1 cellular context compared by ENCODE assay signal in the genomic region with DNA sequence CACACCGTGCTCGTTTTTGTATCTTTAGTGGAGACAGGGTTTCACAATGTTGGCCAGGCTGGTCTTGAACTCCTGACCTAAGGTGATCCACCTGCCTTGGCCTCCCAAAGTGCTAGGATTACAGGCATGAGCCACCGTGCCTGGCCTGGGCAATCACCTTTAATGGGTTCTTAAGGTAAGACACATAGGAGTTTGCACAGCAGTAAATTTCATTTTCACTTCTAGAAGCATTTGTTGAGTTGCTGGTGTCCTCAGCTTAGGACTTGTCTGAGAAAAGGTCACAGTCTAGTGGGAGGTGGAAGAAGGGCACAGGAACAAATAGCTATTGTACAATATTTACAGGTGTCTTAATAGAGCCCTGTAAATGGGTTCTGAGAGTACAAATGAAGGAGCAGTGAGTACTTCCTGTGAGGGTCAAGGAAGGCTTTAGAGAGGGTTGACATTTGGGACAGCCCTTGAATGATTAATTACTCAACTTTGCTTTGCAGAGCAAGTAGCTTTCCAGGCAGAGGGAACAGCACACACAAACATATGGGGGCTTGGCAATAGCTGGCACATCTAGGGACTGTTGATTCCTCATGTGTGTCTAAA.
TF ChIP-seq lines count a peak whose summit lies in the region.

No MANE protein-coding gene starts in this region.

TF ChIP-seq in K562, 482 proteins besides CTCF, POLR2A, EP300 and RAD21 (continued from another document):
- TF ChIP-seq, protein P1, sequence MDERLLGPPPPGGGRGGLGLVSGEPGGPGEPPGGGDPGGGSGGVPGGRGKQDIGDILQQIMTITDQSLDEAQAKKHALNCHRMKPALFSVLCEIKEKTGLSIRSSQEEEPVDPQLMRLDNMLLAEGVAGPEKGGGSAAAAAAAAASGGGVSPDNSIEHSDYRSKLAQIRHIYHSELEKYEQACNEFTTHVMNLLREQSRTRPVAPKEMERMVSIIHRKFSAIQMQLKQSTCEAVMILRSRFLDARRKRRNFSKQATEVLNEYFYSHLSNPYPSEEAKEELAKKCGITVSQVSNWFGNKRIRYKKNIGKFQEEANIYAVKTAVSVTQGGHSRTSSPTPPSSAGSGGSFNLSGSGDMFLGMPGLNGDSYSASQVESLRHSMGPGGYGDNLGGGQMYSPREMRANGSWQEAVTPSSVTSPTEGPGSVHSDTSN (CRISPR knock-in tag; IDR thresholded peaks at IDR 0.05; ENCODE audit: low read depth) = no peak
- TF ChIP-seq, protein P1 (tag; conservative IDR thresholded peaks at IDR 0.05; ENCODE audit: low read depth) = peak; percentile 85
- TF ChIP-seq MEIS2 (IDR thresholded peaks at IDR 0.05; ENCODE audit: partially characterized antibody) = peak; percentile 85
